8 cellular contexts compared by ENCODE assay signal in the genomic region with DNA sequence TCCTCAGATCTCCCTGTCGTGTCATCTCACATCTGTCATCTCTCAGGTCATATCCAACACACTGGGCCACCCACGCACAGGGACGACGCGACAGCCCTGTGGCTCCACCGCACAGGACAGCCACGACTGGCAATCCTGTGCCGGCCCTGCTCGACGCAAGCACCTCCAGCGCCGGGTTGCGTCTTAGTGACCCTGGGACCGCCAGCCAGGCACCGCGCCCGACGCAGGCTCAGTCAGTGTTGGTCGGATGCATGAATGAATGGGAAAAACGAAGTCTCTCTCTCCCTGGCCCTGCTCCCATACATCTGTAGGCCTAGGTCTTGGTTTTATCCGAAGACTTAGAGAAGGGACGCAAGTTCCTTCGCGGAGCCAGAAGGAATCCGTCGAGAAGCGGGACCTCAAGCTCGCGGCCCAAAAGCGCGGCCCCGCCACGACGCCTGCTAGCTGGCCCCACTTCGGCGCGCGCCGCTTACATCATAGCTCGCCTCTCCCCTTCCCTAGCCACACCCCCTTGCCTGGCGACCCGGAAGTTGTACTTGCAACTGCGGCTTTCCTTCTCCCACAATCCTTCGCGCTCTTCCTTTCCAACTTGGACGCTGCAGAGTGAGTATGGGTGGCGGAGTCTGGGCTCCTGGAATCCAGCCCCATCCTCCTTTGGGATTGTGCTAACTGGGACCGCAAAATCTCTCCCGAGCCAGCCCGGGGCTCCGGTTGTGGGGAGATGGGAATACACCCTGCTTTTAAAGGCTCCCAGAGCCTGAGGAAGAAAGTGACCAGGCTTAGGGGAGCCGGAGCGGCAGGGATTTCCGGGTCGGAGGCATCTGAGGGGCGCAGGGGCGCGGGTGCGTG. TPM values are rescaled to one million over a fixed set of nuclear protein-coding genes. Genes with fewer than 3 reads are reported as not detected.
DNase-seq lines count a peak whose midpoint lies in the region; ATAC-seq, FAIRE-seq and TF ChIP-seq lines count a peak whose summit lies in the region.

A gene (plus strand): TSS at position 577 of the 849 bp plus-strand sequence. CDS start 413 bp downstream, outside the sequence.

- intact Hi-C loops in aorta (cut with DNase I), result no loop called here

- H3K36me3 ChIP-seq in rectal smooth muscle tissue (ENCODE audit: control insufficient read depth, insufficient read depth, low read length), result peaks cover 29% of the 10 kb centered on the region
- peaks cover 5 to 9% of the 10 kb centered on the region in 2 donors for H3K36me3 ChIP-seq in aorta (ENCODE audit: control insufficient read depth in 1 of 2, insufficient read depth in 2 of 2, low read length in 1 of 2)

- H3K9me3 ChIP-seq in aorta (ENCODE audit: control insufficient read depth, low read length), result no peaks in the 10 kb centered on the region

- ATAC-seq in HG02981 (IDR thresholded peaks at IDR 0.05; ENCODE audit: unreplicated experiment) (peak; percentile 98), aorta (ENCODE audit: low FRiP score) (peak; percentile 99)

- H3K27ac ChIP-seq in rectal smooth muscle tissue (ENCODE audit: low read depth, low read length) (peak within 1 kb of the TSS; percentile 77), aorta (ENCODE audit: low read depth in 1 of 2, low read length in 2 of 2) (peak within 1 kb of the TSS; percentile 69 to 70)

- peak; percentile 99 for DNase-seq in GM18507 (ENCODE audit: extremely low spot score, insufficient read length, low read depth)
- DNase-seq in NCI-H2029 treated with DMSO at 0.1 percent for 48 hours (lab: John Stamatoyannopoulos, UW), result peak; percentile 89
- peak; percentile 94 for DNase-seq in T-helper 9 cell
- peak; percentile 92 for DNase-seq in astrocyte of the cerebellum (ENCODE audit: low read depth)
- peak; percentile 98 for DNase-seq in hepatic stellate cell (ENCODE audit: low spot score)
- peak; percentile 98 to 99 for DNase-seq in aorta

- peak; percentile 90 for FAIRE-seq in GM18507 (lab: Jason Lieb, UNC)

- H3K4me3 ChIP-seq in astrocyte of the cerebellum (ENCODE audit: low read depth, low read length), result peak within 1 kb of the TSS; percentile 97
- peak within 1 kb of the TSS; percentile 85 for H3K4me3 ChIP-seq in rectal smooth muscle tissue (ENCODE audit: low read length)
- H3K4me3 ChIP-seq in aorta (ENCODE audit: low read length in 2 of 2), result peak within 1 kb of the TSS; percentile 7 to 94

- TF ChIP-seq CTCF in astrocyte of the cerebellum (IDR thresholded peaks at IDR 0.05; ENCODE audit: low read depth, low read length, missing control alignments), result no peak

- peak within 1 kb of the TSS; percentile 89 for H3K9ac ChIP-seq in rectal smooth muscle tissue (ENCODE audit: low read length)

- H3K27me3 ChIP-seq in rectal smooth muscle tissue (ENCODE audit: control insufficient read depth, insufficient read depth, low read length) (no peaks in the 10 kb centered on the region), aorta (ENCODE audit: control insufficient read depth in 1 of 2, insufficient read depth in 2 of 2, low read length in 1 of 2) (no peaks in the 10 kb centered on the region)

- in situ Hi-C loops in astrocyte of the cerebellum (cut with HindIII; ENCODE audit: low sequenced_read_pairs), result no loop called here

- H3K4me1 ChIP-seq in rectal smooth muscle tissue (ENCODE audit: control insufficient read depth, insufficient read depth, low read length), result peaks cover 13% of the 10 kb centered on the region
- no peaks in the 10 kb centered on the region for H3K4me1 ChIP-seq in aorta (ENCODE audit: control insufficient read depth in 1 of 2, insufficient read depth in 2 of 2, low read length in 2 of 2)

- 3 to 4% methylated on average over 59 of the region's 59 CpGs for WGBS in aorta, 2 donors

RNA-seq across cellular contexts. Expression of the gene that starts here (rescaled TPM):
- 1,000 to 10,000 TPM; 1,008 to 1,106 TPM for total RNA-seq in aorta
- 1,000 to 10,000 TPM; 4,480 to 7,651 TPM for polyA plus RNA-seq in aorta

Comparison
In these comparisons a context has a peak if more than half of its experiments do, and no peak if none do; other contexts are left out.
1. Peak in every context shown above with its lines: DNase-seq, ATAC-seq, H3K4me3 ChIP-seq and H3K27ac ChIP-seq.